Comparison of ENCODE assay signal across 8 cellular contexts in the genomic region with DNA sequence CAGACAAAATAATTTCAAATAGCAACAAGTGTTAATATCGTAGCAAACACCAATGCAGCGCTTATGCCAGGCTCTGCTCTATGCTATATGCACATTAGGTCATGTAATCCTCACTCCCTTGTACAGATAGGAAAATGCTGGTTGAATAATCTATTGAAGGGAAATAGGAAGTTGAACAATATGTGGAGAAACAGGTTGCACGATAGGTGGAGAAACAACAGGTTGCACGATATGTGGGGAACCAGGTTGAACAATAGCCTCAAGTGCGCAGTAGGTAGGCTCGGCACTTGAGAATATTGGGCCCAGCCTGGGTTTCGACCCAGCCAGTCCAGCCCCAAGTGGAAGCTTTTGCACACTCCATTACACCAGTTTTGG.
DNase-seq lines count a peak whose midpoint lies in the region; ATAC-seq and TF ChIP-seq lines count a peak whose summit lies in the region.

No MANE protein-coding gene starts in this region.

- H3K36me3 Mint-ChIP-seq in IgD-negative memory B cell, result no peaks in the 10 kb centered on the region
- no peaks in the 10 kb centered on the region for H3K36me3 Mint-ChIP-seq in chondrocyte (ENCODE audit: low read depth)
- no peaks in the 10 kb centered on the region for H3K36me3 Mint-ChIP-seq in naive thymus-derived CD8-positive, alpha-beta T cell

- H3K4me1 ChIP-seq in A673 (ENCODE audit: insufficient read depth, low read length, poor library complexity, severe bottlenecking), result peaks cover 45% of the 10 kb centered on the region
- H3K4me1 ChIP-seq in SJCRH30, result no peaks in the 10 kb centered on the region

- H3K36me3 ChIP-seq in A673 (ENCODE audit: insufficient read depth, low read length, poor library complexity, severe bottlenecking) (no peaks in the 10 kb centered on the region), SJCRH30 (no peaks in the 10 kb centered on the region)

- H3K9me3 Mint-ChIP-seq in IgD-negative memory B cell (no peaks in the 10 kb centered on the region), chondrocyte (ENCODE audit: low read depth) (no peaks in the 10 kb centered on the region)
- no peaks in the 10 kb centered on the region for H3K9me3 Mint-ChIP-seq in naive thymus-derived CD8-positive, alpha-beta T cell

- DNase-seq in A673 (ENCODE audit: low spot score) (no peak), chondrocyte (ENCODE audit: low spot score) (no peak), GM10248 (ENCODE audit: extremely low spot score) (no peak), NCI-H1436 (lab: John Stamatoyannopoulos, UW) (no peak), SJCRH30 (no peak)
- no peak for DNase-seq in naive thymus-derived CD8-positive, alpha-beta T cell

- H3K4me3 ChIP-seq in A673 (ENCODE audit: low read depth, low read length, poor library complexity, severe bottlenecking) (peak overlapping the region; percentile 62), SJCRH30 (no peak overlapping the region)

- H3K27ac Mint-ChIP-seq in IgD-negative memory B cell (peak overlapping the region; percentile 84 to 91 (median 89)), chondrocyte (ENCODE audit: unreplicated experiment) (no peak overlapping the region)
- H3K27ac Mint-ChIP-seq in naive thymus-derived CD8-positive, alpha-beta T cell, result no peak overlapping the region

- POLR2A ChIA-PET in A673 (lab: Charles Lee; ENCODE audit: low non-redundant PET), result no interaction called here
- POLR2A ChIA-PET in naive thymus-derived CD8-positive, alpha-beta T cell (lab: Charles Lee), result no interaction called here
- POLR2A ChIA-PET in GM10248 (lab: Yijun Ruan, JAX), result no interaction called here

- no peak for ATAC-seq in naive thymus-derived CD8-positive, alpha-beta T cell
- ATAC-seq in SK-N-SH treated with all-trans-retinoic acid at 6 μM for 48 hours, result no peak

- H3K9me3 ChIP-seq in A673 (ENCODE audit: low read depth, low read length, poor library complexity, severe bottlenecking) (no peaks in the 10 kb centered on the region), SJCRH30 (replicated peaks) (no peaks in the 10 kb centered on the region)

- CTCF ChIA-PET in A673 (lab: Charles Lee) (interaction anchor here (1.0 kb wide), 1 partner anchor 46 kb away, joined by 4 read pairs; no protein-coding TSS in a partner anchor), GM10248 (lab: Yijun Ruan, JAX) (interaction anchor here (0.8 to 3.1 kb wide), 6 partner anchors 8 to 202 kb away, joined by 3 to 14 read pairs (median 4); no protein-coding TSS in a partner anchor)

- H3K4me1 Mint-ChIP-seq in IgD-negative memory B cell (peaks cover 19 to 31% (median 21%) of the 10 kb centered on the region in 3 donors), chondrocyte (ENCODE audit: low read depth) (peaks cover 48% of the 10 kb centered on the region)
- H3K4me1 Mint-ChIP-seq in naive thymus-derived CD8-positive, alpha-beta T cell, result peaks cover 5 to 22% (median 17%) of the 10 kb centered on the region in 4 donors

- intact Hi-C loops in A673 (cut with micrococcal nuclease; ENCODE audit: unreplicated experiment), result loop anchor here (5.0 to 10.0 kb wide), 3 partner anchors 48 to 371 kb away; no protein-coding TSS in a partner anchor

- H3K27me3 Mint-ChIP-seq in IgD-negative memory B cell (peaks cover 4% of the 10 kb centered on the region), chondrocyte (ENCODE audit: low read depth) (no peaks in the 10 kb centered on the region)
- H3K27me3 Mint-ChIP-seq in naive thymus-derived CD8-positive, alpha-beta T cell, result peaks cover 30 to 77% (median 51%) of the 10 kb centered on the region in 5 donors

- TSS peak; percentile 39 for BruUV-seq in A673 (replicated peaks; lab: Mats Ljungman, UMichigan)

- H3K27ac ChIP-seq in A673 (ENCODE audit: low read depth, low read length, poor library complexity, severe bottlenecking) (peak overlapping the region; percentile 85), SJCRH30 (no peak overlapping the region)

- H3K27me3 ChIP-seq in A673 (replicated peaks; ENCODE audit: insufficient read depth, low read depth, low read length, poor library complexity), result no peaks in the 10 kb centered on the region
- peaks cover 3% of the 10 kb centered on the region; the same call in 1 of the 2 replicates for H3K27me3 ChIP-seq in SJCRH30

- no peak for TF ChIP-seq CTCF in A673 (conservative IDR thresholded peaks at IDR 0.05; ENCODE audit: low read depth, low read length)
- TF ChIP-seq CTCF in chondrocyte (IDR thresholded peaks at IDR 0.05), result no peak
- no peak for TF ChIP-seq CTCF in GM10248 (IDR thresholded peaks at IDR 0.05; ENCODE audit: control extremely low read depth, extremely low read depth, low read depth, missing control alignments)

- H3K4me3 Mint-ChIP-seq in IgD-negative memory B cell (peak overlapping the region; percentile 78 to 92 (median 80)), chondrocyte (ENCODE audit: unreplicated experiment) (peak overlapping the region; percentile 56)
- H3K4me3 Mint-ChIP-seq in naive thymus-derived CD8-positive, alpha-beta T cell, result peak overlapping the region; percentile 8 to 72 (median 56)

TF ChIP-seq in SK-N-SH treated with all-trans-retinoic acid at 6 μM for 48 hours, 23 proteins besides CTCF, POLR2A, EP300 and RAD21:
- TF ChIP-seq BACH2 (CRISPR knock-in tag; IDR thresholded peaks at IDR 0.05; ENCODE audit: borderline replicate concordance) (no peak), CREB5 (CRISPR knock-in tag; IDR thresholded peaks at IDR 0.05; ENCODE audit: low read depth) (no peak), ZFP30 (CRISPR knock-in tag; IDR thresholded peaks at IDR 0.05) (no peak), RARB (CRISPR knock-in tag; IDR thresholded peaks at IDR 0.05) (no peak), GLIS3 (CRISPR knock-in tag; IDR thresholded peaks at IDR 0.05) (no peak), ESRRG (CRISPR knock-in tag; IDR thresholded peaks at IDR 0.05) (no peak), ARNTL (CRISPR knock-in tag; IDR thresholded peaks at IDR 0.05; ENCODE audit: borderline replicate concordance, low read depth) (no peak)
- TF ChIP-seq, protein P1, sequence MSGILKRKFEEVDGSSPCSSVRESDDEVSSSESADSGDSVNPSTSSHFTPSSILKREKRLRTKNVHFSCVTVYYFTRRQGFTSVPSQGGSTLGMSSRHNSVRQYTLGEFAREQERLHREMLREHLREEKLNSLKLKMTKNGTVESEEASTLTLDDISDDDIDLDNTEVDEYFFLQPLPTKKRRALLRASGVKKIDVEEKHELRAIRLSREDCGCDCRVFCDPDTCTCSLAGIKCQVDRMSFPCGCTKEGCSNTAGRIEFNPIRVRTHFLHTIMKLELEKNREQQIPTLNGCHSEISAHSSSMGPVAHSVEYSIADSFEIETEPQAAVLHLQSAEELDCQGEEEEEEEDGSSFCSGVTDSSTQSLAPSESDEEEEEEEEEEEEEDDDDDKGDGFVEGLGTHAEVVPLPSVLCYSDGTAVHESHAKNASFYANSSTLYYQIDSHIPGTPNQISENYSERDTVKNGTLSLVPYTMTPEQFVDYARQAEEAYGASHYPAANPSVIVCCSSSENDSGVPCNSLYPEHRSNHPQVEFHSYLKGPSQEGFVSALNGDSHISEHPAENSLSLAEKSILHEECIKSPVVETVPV (CRISPR knock-in tag; IDR thresholded peaks at IDR 0.05), result no peak

Comparison
In these comparisons a context has a peak if more than half of its experiments do, and no peak if none do; other contexts are left out.
1. H3K27ac Mint-ChIP-seq: peak in IgD-negative memory B cell (3 of 3); none in chondrocyte (single experiment) and naive thymus-derived CD8-positive, alpha-beta T cell (0 of 10).
2. Peak in every context shown above with its lines, with median percentiles within 50 percentile points of each other: H3K4me3 Mint-ChIP-seq.